ENCODE assay signal across 27 cellular contexts in genomic region chr18:31825772-31826171, GRCh38.
DNase-seq lines count a peak whose midpoint lies in the region; ATAC-seq, FAIRE-seq and TF ChIP-seq lines count a peak whose summit lies in the region.
"Had no signal": no experiment of that assay in that cellular context is flagged by ENCODE, and none has a peak within 500 bp of the region (broad histone marks: within the 10 kb centered on the region; RNA-seq: fewer than 3 reads in every experiment).

No MANE protein-coding gene starts in this region.

- 4% methylated on average over 3 of the region's 3 CpGs for WGBS in GM12878 (ENCODE audit: insufficient coverage, insufficient replicate concordance, low lambda C conversion rate, missing lambda C conversion rate)
- WGBS in testis, 2 donors, result 46 to 56% methylated on average over 3 of the region's 3 CpGs

- no peak overlapping the region for H3K27ac Mint-ChIP-seq in T-cell

- no peak for TF ChIP-seq CTCF in GM12878 (IDR thresholded peaks at IDR 0.05 in 2 of 3, conservative IDR thresholded peaks at IDR 0.05 in 1 of 3; ENCODE audit: control insufficient read depth in 2 of 3, extremely low read depth in 1 of 3, insufficient read depth in 1 of 3, low read depth in 3 of 3, low read length in 3 of 3)
- TF ChIP-seq CTCF in testis (IDR thresholded peaks at IDR 0.05), result no peak

- H3K36me3 ChIP-seq in ES-I3 (ENCODE audit: insufficient read depth, low read length) (no peaks in the 10 kb centered on the region; the same call in 1 of the 2 replicates), HUES6 (ENCODE audit: control insufficient read depth, insufficient read depth, low read length) (peaks cover 18% of the 10 kb centered on the region), GM12878 (ENCODE audit: control insufficient read depth in 2 of 2, insufficient read depth in 2 of 2, low read length in 1 of 2) (peaks cover 3 to 4% of the 10 kb centered on the region in 2 experiments; a peak in 1 of 4 replicates), testis (ENCODE audit: low read depth, missing control alignments) (no peaks in the 10 kb centered on the region)
- H3K36me3 ChIP-seq: ovary had no signal

- H2AFZ ChIP-seq in GM12878 (ENCODE audit: control insufficient read depth, low read depth, low read length), result no peak overlapping the region
- H2AFZ ChIP-seq: hepatocyte had no signal

- H3K79me2 ChIP-seq in GM12878 (ENCODE audit: control insufficient read depth, insufficient read depth, low read length), result no peaks in the 10 kb centered on the region
- H3K79me2 ChIP-seq: hepatocyte had no signal

- no peak for TF ChIP-seq RAD21 in GM12878 (IDR thresholded peaks at IDR 0.05; ENCODE audit: insufficient read depth, low read depth, low read length)

- no peaks in the 10 kb centered on the region for H3K4me1 Mint-ChIP-seq in T-cell

- ATAC-seq in GM12878 (peak; percentile 78), T-cell (replicated peaks in 1 of 4) (no peak), GM19452 (IDR thresholded peaks at IDR 0.05; ENCODE audit: unreplicated experiment) (no peak)
- ATAC-seq: activated T-cell treated with anti-CD3 and anti-CD28 coated beads, Interleukin-2, amount 50 U/mL, for 4 hours; body of pancreas; gastrocnemius medialis had no signal

- peaks cover 35% of the 10 kb centered on the region for H3K4me1 ChIP-seq in ES-I3 (ENCODE audit: insufficient read depth, low read length)
- H3K4me1 ChIP-seq in HUES6 (ENCODE audit: control insufficient read depth, insufficient read depth, low read length), result peaks cover 40% of the 10 kb centered on the region
- peaks cover 3% of the 10 kb centered on the region; the same call in 1 of the 2 replicates for H3K4me1 ChIP-seq in GM12878 (ENCODE audit: control insufficient read depth, insufficient read depth, low read length)
- H3K4me1 ChIP-seq in testis, result peaks cover 11% of the 10 kb centered on the region
- H3K4me1 ChIP-seq: gastrocnemius medialis, tibial nerve had no signal

- H3K9me3 ChIP-seq in ES-I3 (ENCODE audit: control insufficient read depth, insufficient read depth, low read length) (no peaks in the 10 kb centered on the region), HUES6 (ENCODE audit: control insufficient read depth, insufficient read depth, low read depth, low read length) (0 out of 2 replicates have a peak, but pooled peaks cover 4% of the 10 kb centered on the region), GM12878 (replicated peaks; ENCODE audit: control insufficient read depth, insufficient read depth, low read length) (no peaks in the 10 kb centered on the region; the same call in 1 of the 3 replicates), testis (no peaks in the 10 kb centered on the region)
- H3K9me3 ChIP-seq: body of pancreas, gastrocnemius medialis, ovary had no signal

- H3K27me3 ChIP-seq in HUES6 (ENCODE audit: control insufficient read depth, insufficient read depth, low read length), result no peaks in the 10 kb centered on the region
- no peaks in the 10 kb centered on the region for H3K27me3 ChIP-seq in GM12878 (replicated peaks in 1 of 2; ENCODE audit: control insufficient read depth in 2 of 2, insufficient read depth in 2 of 2, low read length in 1 of 2)
- H3K27me3 ChIP-seq in testis, result no peaks in the 10 kb centered on the region
- H3K27me3 ChIP-seq: body of pancreas, gastrocnemius medialis, hepatocyte, ovary, stomach, tibial nerve had no signal

- peaks cover 0 to 13% (median 10%) of the 10 kb centered on the region in 3 donors for H3K9me3 Mint-ChIP-seq in T-cell

- peak overlapping the region; percentile 66 for H3K9ac ChIP-seq in ES-I3 (ENCODE audit: low read depth, low read length)
- peak overlapping the region; percentile 99 for H3K9ac ChIP-seq in HUES6 (ENCODE audit: low read length)
- no peak overlapping the region for H3K9ac ChIP-seq in GM12878 (ENCODE audit: control insufficient read depth, insufficient read depth, low read length)

- DNase-seq in GM12878 (ENCODE audit: low read depth, low spot score), result peak; percentile 31
- peak; percentile 43 for DNase-seq in iPS-NIHi11 (ENCODE audit: low spot score)
- DNase-seq in testis, result no peak
- no peak for DNase-seq in T-cell
- DNase-seq in SIG-M5 treated with dmso at 0.1 percent for 504 hours (lab: John Stamatoyannopoulos, UW; ENCODE audit: unreplicated experiment), result no peak
- DNase-seq: activated CD4-positive, alpha-beta T cell treated with anti-CD3 and anti-CD28 coated beads for 4 hours; activated T-cell treated with anti-CD3 and anti-CD28 coated beads, Interleukin-2, amount 50 U/mL, for 4 hours; body of pancreas; CD4-positive, alpha-beta memory T cell; cerebellar nuclear complex; gastrocnemius medialis; HCEC 1CT; NCI-H146; NCI-H526 treated with DMSO at 0.1 percent for 48 hours; nephron progenitor cell; ovary; stomach; T-helper 2 cell had no signal

- FAIRE-seq in GM12878 (lab: Jason Lieb, UNC), result no peak
- FAIRE-seq: A204.1, HTR-8/SVneo had no signal

- no peaks in the 10 kb centered on the region for H3K27me3 Mint-ChIP-seq in T-cell
- H3K27me3 Mint-ChIP-seq: CD4-positive, alpha-beta memory T cell had no signal

- SMC1A ChIA-PET in GM12878 (lab: Charles Lee; ENCODE audit: uncharacterized antibody, unreplicated experiment), result interaction anchor here (0.7 to 1.4 kb wide), 3 partner anchors 74 to 103 kb away, joined by 4 to 5 read pairs (median 4); no protein-coding TSS in a partner anchor

- no peak for TF ChIP-seq EP300 in GM12878 (IDR thresholded peaks at IDR 0.05; ENCODE audit: borderline replicate concordance in 1 of 2, control insufficient read depth in 1 of 2, low read depth in 2 of 2, low read length in 2 of 2)

- BruUV-seq in GM12878 (replicated peaks; lab: Mats Ljungman, UMichigan), result no TSS peak

- CTCF ChIA-PET in GM12878 (lab: Yijun Ruan, JAX), result interaction anchor here (0.6 to 1.0 kb wide), 5 partner anchors 31 to 291 kb away, joined by 3 to 4 read pairs (median 4); no protein-coding TSS in a partner anchor
- CTCF ChIA-PET in T-cell (lab: Charles Lee), result no interaction called here

- TF ChIP-seq POLR2A in GM12878 (IDR thresholded peaks at IDR 0.05; ENCODE audit: low read depth, low read length) (no peak), testis (IDR thresholded peaks at IDR 0.05) (no peak)

- RAD21 ChIA-PET in GM12878 (lab: Charles Lee; ENCODE audit: unreplicated experiment), result interaction anchor here (1.8 kb wide), 1 partner anchor 175 kb away, joined by 4 read pairs; no protein-coding TSS in a partner anchor

- POLR2A ChIA-PET in GM12878 (lab: Charles Lee), result interaction anchor here (0.5 to 0.6 kb wide), 2 partner anchors 12 to 68 kb away, joined by 3 read pairs; no protein-coding TSS in a partner anchor
- POLR2A ChIA-PET in T-cell (lab: Charles Lee), result no interaction called here

- intact Hi-C loops in GM12878 (cut with micrococcal nuclease; ENCODE audit: unreplicated experiment) (no loop called here), testis (cut with DNase I; ENCODE audit: low total_unique reads) (no loop called here)

- peak overlapping the region; percentile 41 for H3K4me3 ChIP-seq in HUES6 (ENCODE audit: low read depth, low read length)
- no peak overlapping the region for H3K4me3 ChIP-seq in GM12878
- H3K4me3 ChIP-seq in testis, result no peak overlapping the region
- H3K4me3 ChIP-seq: body of pancreas, gastrocnemius medialis, hepatocyte, ovary, SK-N-MC, stomach, tibial nerve had no signal

- in situ Hi-C loops in GM12878 (cut with MboI), result no loop called here

- no peaks in the 10 kb centered on the region for H4K20me1 ChIP-seq in GM12878 (ENCODE audit: control insufficient read depth, insufficient read depth)

- peaks cover 33% of the 10 kb centered on the region for H3K36me3 Mint-ChIP-seq in T-cell

- H3K4me2 ChIP-seq in GM12878 (ENCODE audit: control insufficient read depth, insufficient read depth), result no peak overlapping the region
- H3K4me2 ChIP-seq: hepatocyte had no signal

- no peak overlapping the region for H3K4me3 Mint-ChIP-seq in T-cell
- H3K4me3 Mint-ChIP-seq: activated T-cell treated with anti-CD3 and anti-CD28 coated beads, Interleukin-2, amount 50 U/mL, for 4 hours; nephron progenitor cell had no signal

- H3K27ac ChIP-seq in HUES6 (ENCODE audit: low read depth, low read length) (peak overlapping the region; percentile 99), GM12878 (ENCODE audit: control insufficient read depth, insufficient read depth) (no peak overlapping the region; the same call in 1 of the 2 replicates), testis (no peak overlapping the region)
- H3K27ac ChIP-seq: body of pancreas, gastrocnemius medialis, hepatocyte, ovary, RWPE1, SK-N-MC, stomach, tibial nerve had no signal

TF ChIP-seq in GM12878, 131 proteins besides CTCF, POLR2A, EP300 and RAD21:
- TF ChIP-seq POU2F2 (IDR thresholded peaks at IDR 0.05; ENCODE audit: borderline replicate concordance, low read depth, low read length) (peak; percentile 89; the same call in 2 of the 3 replicates), ZNF207 (IDR thresholded peaks at IDR 0.05; ENCODE audit: borderline replicate concordance) (no peak), PBX3 (IDR thresholded peaks at IDR 0.05; ENCODE audit: insufficient replicate concordance, low read depth, low read length) (peak; percentile 59), PKNOX1 (IDR thresholded peaks at IDR 0.05) (peak; percentile 91)

Comparison
In these comparisons a context has a peak if more than half of its experiments do, and no peak if none do; other contexts are left out.
1. DNase-seq: peak in GM12878 (single experiment) and iPS-NIHi11 (single experiment); none in testis (single experiment), T-cell (0 of 34) and SIG-M5 treated with dmso at 0.1 percent for 504 hours (single experiment).